ENCODE assay signal across 27 cellular contexts in the genomic region with DNA sequence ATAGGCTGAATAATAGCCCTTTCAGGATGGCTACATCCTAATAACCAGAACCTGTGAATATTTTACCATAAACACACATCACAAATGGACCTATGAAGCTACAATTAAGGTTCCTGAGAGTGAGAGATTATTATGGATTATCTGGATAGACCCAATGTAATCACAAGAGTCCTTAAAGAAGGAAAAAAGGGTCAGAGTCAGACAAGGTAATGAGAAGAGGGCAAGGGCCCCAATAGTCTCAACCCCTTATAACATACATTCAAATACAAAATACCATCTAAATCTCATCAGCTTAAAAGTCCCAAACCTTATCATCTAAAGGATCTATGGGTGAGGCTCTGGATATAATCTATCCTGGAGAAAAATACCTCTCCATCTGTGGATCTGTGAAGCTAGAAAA.
A peak's percentile ranks its signal among the peaks of the same experiment; 100 is the strongest.
DNase-seq lines count a peak whose midpoint lies in the region; ATAC-seq lines count a peak whose summit lies in the region.
"Had no signal": no experiment of that assay in that cellular context is flagged by ENCODE, and none has a peak within 500 bp of the region (broad histone marks: within the 10 kb centered on the region; RNA-seq: fewer than 3 reads in every experiment).

No MANE protein-coding gene starts in this region.

- H3K9me3 ChIP-seq in SJSA1 (replicated peaks): peaks cover 17% of the 10 kb centered on the region
- H3K9me3 ChIP-seq: A549, BE2C, BLaER1, Caco-2 had no signal

- peaks cover 56% of the 10 kb centered on the region for H3K36me3 ChIP-seq in SJSA1
- H3K36me3 ChIP-seq: BE2C had no signal

- H3K27me3 ChIP-seq in SJSA1 (replicated peaks): no peaks in the 10 kb centered on the region
- H3K27me3 ChIP-seq: BE2C; BLaER1; BLaER1 treated with 17β-estradiol and CSF1 and Interleukin-3, amounts not matched to agents 10 nM and 100 nM had no signal

- DNase-seq in SJSA1 (ENCODE audit: low read depth in 1 of 2, low spot score in 2 of 2): peak; percentile 52 to 72
- DNase-seq: 8988T; ACHN; AML-193; BE2C; C1 segment of cervical spinal cord; Caco-2; Calu3; CD4-positive, alpha-beta memory T cell; CD4-positive, alpha-beta T cell; CD4-positive, CD25-positive, alpha-beta regulatory T cell; CD8-positive, alpha-beta memory T cell; CD8-positive, alpha-beta T cell; COR-L47; DMS 273 treated with DMSO at 0.1 percent for 48 hours; DMS153; DMS53; DMS79; DMS79 treated with DMSO at 0.1 percent for 48 hours; DND-41; EL had no signal

- H3K4me3 ChIP-seq in SJSA1: no peak overlapping the region
- H3K4me3 ChIP-seq: A549; BLaER1; BLaER1 treated with 17β-estradiol and CSF1 and Interleukin-3, amounts not matched to agents 10 nM and 100 nM had no signal

- ATAC-seq in GM21423 (IDR thresholded peaks at IDR 0.05; ENCODE audit: unreplicated experiment): no peak
- ATAC-seq: A549; CD8-positive, alpha-beta T cell had no signal

- no peaks in the 10 kb centered on the region for H3K4me1 ChIP-seq in SJSA1 (replicated peaks)
- H3K4me1 ChIP-seq: A549; BE2C; BLaER1; BLaER1 treated with 17β-estradiol and CSF1 and Interleukin-3, amounts not matched to agents 10 nM and 100 nM; Caco-2 had no signal

- H3K27ac ChIP-seq in SJSA1: no peak overlapping the region
- H3K27ac ChIP-seq: 22Rv1; A549; BLaER1; BLaER1 treated with 17β-estradiol and CSF1 and Interleukin-3, amounts not matched to agents 10 nM and 100 nM; C4-2B had no signal
